In the genomic region with DNA sequence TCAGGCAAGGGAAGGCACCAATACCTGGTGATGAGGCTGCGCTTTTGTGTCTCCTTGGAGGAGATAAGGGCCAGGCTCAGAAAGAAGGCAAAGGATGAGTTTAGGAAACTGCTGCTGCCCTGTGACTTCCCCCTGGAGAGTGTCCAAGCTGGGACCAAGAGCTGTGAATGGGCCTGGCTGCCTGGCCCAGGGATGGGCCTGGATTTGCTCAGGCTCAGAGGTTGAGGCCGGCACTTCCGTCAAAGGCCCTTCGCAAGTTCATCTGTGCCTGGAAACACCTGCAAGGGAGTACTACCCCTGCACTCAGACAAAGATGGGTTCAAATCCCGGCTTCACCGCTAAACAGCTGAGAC, we compare ENCODE assay signal across 28 cellular contexts.
"Had no signal": no experiment of that assay in that cellular context is flagged by ENCODE, and none has a peak within 500 bp of the region (broad histone marks: within the 10 kb centered on the region; RNA-seq: fewer than 3 reads in every experiment).

No MANE protein-coding gene starts in this region.

- H3K36me3 Mint-ChIP-seq: activated naive CD8-positive, alpha-beta T cell had no signal

- H3K27me3 Mint-ChIP-seq: activated CD4-positive, alpha-beta memory T cell treated with anti-CD3 and anti-CD28 coated beads for 36 hours had no signal

- H3K9me3 ChIP-seq: body of pancreas had no signal

- H3K79me2 ChIP-seq: hepatocyte had no signal

- H3K27me3 ChIP-seq: body of pancreas, esophagus squamous epithelium, gastroesophageal sphincter, hepatocyte had no signal

- H3K9me3 Mint-ChIP-seq: activated CD4-positive, alpha-beta memory T cell treated with anti-CD3 and anti-CD28 coated beads for 36 hours; activated T-helper 17 cell treated with anti-CD3 and anti-CD28 coated beads, Interleukin-2, amount 50 U/mL, for 72 hours had no signal

- H3K4me3 ChIP-seq: body of pancreas, esophagus squamous epithelium, gastroesophageal sphincter, heart right ventricle, hepatocyte had no signal

- H3K4me1 Mint-ChIP-seq: activated CD4-positive, alpha-beta T cell treated with anti-CD3 and anti-CD28 coated beads for 36 hours; activated CD4-positive, alpha-beta T cell treated with anti-CD3 and anti-CD28 coated beads, Interleukin-2, amount 10 ng/mL, durations not matched to agents 24 days and 14 days; activated T-helper 17 cell treated with anti-CD3 and anti-CD28 coated beads, Interleukin-2, amount 50 U/mL, for 72 hours had no signal

- H3K4me2 ChIP-seq: hepatocyte had no signal

- H3K4me3 Mint-ChIP-seq: activated CD4-positive, alpha-beta memory T cell treated with anti-CD3 and anti-CD28 coated beads for 36 hours; activated CD4-positive, alpha-beta T cell treated with anti-CD3 and anti-CD28 coated beads for 36 hours; activated CD4-positive, alpha-beta T cell treated with anti-CD3 and anti-CD28 coated beads, Interleukin-2, amount 10 ng/mL, durations not matched to agents 24 days and 14 days; activated CD8-positive, alpha-beta T cell treated with anti-CD3 and anti-CD28 coated beads, Interleukin-2, amount 10 ng/mL, durations not matched to agents 7 days and 5 days; activated naive CD8-positive, alpha-beta T cell; activated T-cell treated with anti-CD3 and anti-CD28 coated beads, Interleukin-2, amount 50 U/mL, for 4 hours; activated T-helper 17 cell treated with anti-CD3 and anti-CD28 coated beads, Interleukin-2, amount 50 U/mL, for 72 hours had no signal

- H2AFZ ChIP-seq: hepatocyte had no signal

- H3K27ac ChIP-seq: body of pancreas, esophagus squamous epithelium, gastroesophageal sphincter, heart right ventricle, hepatocyte had no signal

- H3K36me3 ChIP-seq: esophagus squamous epithelium, gastroesophageal sphincter, heart right ventricle had no signal

- H3K27ac Mint-ChIP-seq: activated CD4-positive, alpha-beta memory T cell treated with anti-CD3 and anti-CD28 coated beads for 36 hours; activated CD4-positive, alpha-beta T cell treated with anti-CD3 and anti-CD28 coated beads for 36 hours; activated CD4-positive, alpha-beta T cell treated with anti-CD3 and anti-CD28 coated beads, Interleukin-2, amount 10 ng/mL, durations not matched to agents 24 days and 14 days; activated CD8-positive, alpha-beta T cell treated with anti-CD3 and anti-CD28 coated beads, Interleukin-2, amount 10 ng/mL, durations not matched to agents 7 days and 5 days; activated naive CD8-positive, alpha-beta T cell; activated T-helper 17 cell treated with anti-CD3 and anti-CD28 coated beads, Interleukin-2, amount 50 U/mL, for 72 hours had no signal

- H3K4me1 ChIP-seq: body of pancreas, esophagus squamous epithelium, gastroesophageal sphincter had no signal

- DNase-seq: activated CD4-positive, alpha-beta memory T cell treated with anti-CD3 and anti-CD28 coated beads for 36 hours; activated CD4-positive, alpha-beta T cell treated with anti-CD3 and anti-CD28 coated beads for 36 hours; activated CD4-positive, alpha-beta T cell treated with anti-CD3 and anti-CD28 coated beads, Interleukin-2, amount 10 ng/mL, durations not matched to agents 24 days and 14 days; activated CD4-positive, CD25-positive, alpha-beta regulatory T cell; activated CD4-positive, CD25-positive, alpha-beta regulatory T cell treated with anti-CD3 and anti-CD28 coated beads, Interleukin-2, amount 50 U/mL, for 72 hours; activated CD8-positive, alpha-beta T cell treated with anti-CD3 and anti-CD28 coated beads, Interleukin-2, amount 10 ng/mL, durations not matched to agents 7 days and 5 days; activated effector memory CD4-positive, alpha-beta T cell treated with Interleukin-2 at 50 U/mL for 16 hours; activated gamma-delta T cell treated with Interleukin-2 at 50 U/mL for 16 hours; activated naive CD4-positive, alpha-beta T cell treated with anti-CD3 and anti-CD28 coated beads, Interleukin-2, amount 50 U/mL, for 16 hours; activated naive CD4-positive, alpha-beta T cell treated with Interleukin-2 at 50 U/mL for 16 hours; activated T-cell treated with anti-CD3 and anti-CD28 coated beads, Interleukin-2, amount 50 U/mL, for 4 hours; amygdala; aorta; body of pancreas; caudate nucleus; cortex of kidney; dermis blood vessel endothelial cell; effector memory CD4-positive, alpha-beta T cell; erythroblast; esophagus squamous epithelium; foreskin melanocyte; heart right ventricle; T-helper 1 cell; T-helper 2 cell had no signal
